Comparison of ENCODE assay signal across 8 cellular contexts in genomic region chr12:62793256-62794217, GRCh38.
DNase-seq lines count a peak whose midpoint lies in the region; ATAC-seq and TF ChIP-seq lines count a peak whose summit lies in the region.

No MANE protein-coding gene starts in this region.

- H3K4me3 ChIP-seq in hepatocyte (no peak overlapping the region), gastrocnemius medialis (peak overlapping the region; percentile 10 to 49 (median 33))

- no peaks in the 10 kb centered on the region for H3K79me2 ChIP-seq in hepatocyte

- no peaks in the 10 kb centered on the region for H3K4me1 Mint-ChIP-seq in T-helper 2 cell treated with Interferon-gamma antibody and Interleukin-4, amounts not matched to agents 5 μg/mL and 100 μg/mL, for 36 hours (ENCODE audit: low read depth)
- no peaks in the 10 kb centered on the region for H3K4me1 Mint-ChIP-seq in stimulated activated memory B cell treated with anti-CD40 and anti-IgM and Interleukin-4, amounts not matched to agents 10 μg/mL and 1 μg/mL and 100 μg/mL, for 72 hours

- H2AFZ ChIP-seq in hepatocyte, result no peak overlapping the region

- no peaks in the 10 kb centered on the region for H4K20me1 ChIP-seq in hepatocyte (ENCODE audit: insufficient read depth, poor library complexity, severe bottlenecking)

- H3K4me1 ChIP-seq in hepatocyte (ENCODE audit: insufficient read depth), result no peaks in the 10 kb centered on the region
- H3K4me1 ChIP-seq in gastrocnemius medialis, result peaks cover 8 to 15% of the 10 kb centered on the region in 2 donors

- intact Hi-C loops in gastrocnemius medialis (cut with DNase I; ENCODE audit: low total_unique reads), result loop anchor here (1.0 kb wide), 3 partner anchors 190 to 355 kb away; no protein-coding TSS in a partner anchor

- H3K27ac ChIP-seq in hepatocyte (no peak overlapping the region), gastrocnemius medialis (no peak overlapping the region)

- DNase-seq in EH (ENCODE audit: low read depth) (peak; percentile 90), HCEC 1CT (peak; percentile 77), NCI-H1694 (lab: John Stamatoyannopoulos, UW) (peak; percentile 92), astrocyte of the hippocampus (ENCODE audit: low read depth, low spot score) (peak; percentile 93), hepatocyte (ENCODE audit: low spot score) (peak; percentile 86), gastrocnemius medialis (peak; percentile 56 to 71)
- peak; percentile 55 for DNase-seq in T-helper 2 cell treated with Interferon-gamma antibody and Interleukin-4, amounts not matched to agents 5 μg/mL and 100 μg/mL, for 36 hours (ENCODE audit: low spot score)

- H3K27me3 ChIP-seq in hepatocyte (no peaks in the 10 kb centered on the region), gastrocnemius medialis (no peaks in the 10 kb centered on the region)

- no peak overlapping the region for H3K27ac Mint-ChIP-seq in T-helper 2 cell treated with Interferon-gamma antibody and Interleukin-4, amounts not matched to agents 5 μg/mL and 100 μg/mL, for 36 hours
- H3K27ac Mint-ChIP-seq in stimulated activated memory B cell treated with anti-CD40 and anti-IgM and Interleukin-4, amounts not matched to agents 10 μg/mL and 1 μg/mL and 100 μg/mL, for 72 hours, result no peak overlapping the region

- H3K4me2 ChIP-seq in hepatocyte, result no peak overlapping the region

- ATAC-seq in gastrocnemius medialis, result peak; percentile 81 to 88
- no peak for ATAC-seq in stimulated activated memory B cell treated with anti-CD40 and anti-IgM and Interleukin-4, amounts not matched to agents 10 μg/mL and 1 μg/mL and 100 μg/mL, for 72 hours

- peaks cover 15% of the 10 kb centered on the region for H3K27me3 Mint-ChIP-seq in T-helper 2 cell treated with Interferon-gamma antibody and Interleukin-4, amounts not matched to agents 5 μg/mL and 100 μg/mL, for 36 hours (ENCODE audit: low read depth)
- H3K27me3 Mint-ChIP-seq in stimulated activated memory B cell treated with anti-CD40 and anti-IgM and Interleukin-4, amounts not matched to agents 10 μg/mL and 1 μg/mL and 100 μg/mL, for 72 hours, result peaks cover 8% of the 10 kb centered on the region

- in situ Hi-C loops in gastrocnemius medialis (cut with MboI; ENCODE audit: low sequenced_read_pairs in 4 of 4), result loop anchor here (5.0 to 25.0 kb wide), 6 partner anchors 209 to 531 kb away; partner anchors contain the start of gene USP15 (in 2 of the 4)

- H3K4me3 Mint-ChIP-seq in T-helper 2 cell treated with Interferon-gamma antibody and Interleukin-4, amounts not matched to agents 5 μg/mL and 100 μg/mL, for 36 hours, result no peak overlapping the region
- no peak overlapping the region for H3K4me3 Mint-ChIP-seq in stimulated activated memory B cell treated with anti-CD40 and anti-IgM and Interleukin-4, amounts not matched to agents 10 μg/mL and 1 μg/mL and 100 μg/mL, for 72 hours

- H3K36me3 ChIP-seq in hepatocyte (replicated peaks; ENCODE audit: insufficient read depth, low read depth) (no peaks in the 10 kb centered on the region), gastrocnemius medialis (no peaks in the 10 kb centered on the region)

- WGBS in hepatocyte (ENCODE audit: low lambda C conversion rate, missing lambda C conversion rate), result 67% methylated on average over 25 of the region's 25 CpGs

- TF ChIP-seq POLR2A in gastrocnemius medialis (IDR thresholded peaks at IDR 0.05), result no peak

- peak; percentile 98 for TF ChIP-seq CTCF in hepatocyte (IDR thresholded peaks at IDR 0.05; ENCODE audit: poor library complexity)
- TF ChIP-seq CTCF in gastrocnemius medialis (IDR thresholded peaks at IDR 0.05 in 4 of 5, conservative IDR thresholded peaks at IDR 0.05 in 1 of 5), result peak; percentile 86 to 97 (median 92)

- H3K9me3 ChIP-seq in hepatocyte (ENCODE audit: low read depth) (no peaks in the 10 kb centered on the region), gastrocnemius medialis (no peaks in the 10 kb centered on the region)

- no peaks in the 10 kb centered on the region for H3K9me2 ChIP-seq in hepatocyte (replicated peaks; ENCODE audit: insufficient read depth)

- H3K9me3 Mint-ChIP-seq in T-helper 2 cell treated with Interferon-gamma antibody and Interleukin-4, amounts not matched to agents 5 μg/mL and 100 μg/mL, for 36 hours, result no peaks in the 10 kb centered on the region
- no peaks in the 10 kb centered on the region for H3K9me3 Mint-ChIP-seq in stimulated activated memory B cell treated with anti-CD40 and anti-IgM and Interleukin-4, amounts not matched to agents 10 μg/mL and 1 μg/mL and 100 μg/mL, for 72 hours

- no peaks in the 10 kb centered on the region for H3K36me3 Mint-ChIP-seq in T-helper 2 cell treated with Interferon-gamma antibody and Interleukin-4, amounts not matched to agents 5 μg/mL and 100 μg/mL, for 36 hours (ENCODE audit: low read depth)
- no peaks in the 10 kb centered on the region for H3K36me3 Mint-ChIP-seq in stimulated activated memory B cell treated with anti-CD40 and anti-IgM and Interleukin-4, amounts not matched to agents 10 μg/mL and 1 μg/mL and 100 μg/mL, for 72 hours
